ENCODE assay signal across 1 cellular context in the genomic region with DNA sequence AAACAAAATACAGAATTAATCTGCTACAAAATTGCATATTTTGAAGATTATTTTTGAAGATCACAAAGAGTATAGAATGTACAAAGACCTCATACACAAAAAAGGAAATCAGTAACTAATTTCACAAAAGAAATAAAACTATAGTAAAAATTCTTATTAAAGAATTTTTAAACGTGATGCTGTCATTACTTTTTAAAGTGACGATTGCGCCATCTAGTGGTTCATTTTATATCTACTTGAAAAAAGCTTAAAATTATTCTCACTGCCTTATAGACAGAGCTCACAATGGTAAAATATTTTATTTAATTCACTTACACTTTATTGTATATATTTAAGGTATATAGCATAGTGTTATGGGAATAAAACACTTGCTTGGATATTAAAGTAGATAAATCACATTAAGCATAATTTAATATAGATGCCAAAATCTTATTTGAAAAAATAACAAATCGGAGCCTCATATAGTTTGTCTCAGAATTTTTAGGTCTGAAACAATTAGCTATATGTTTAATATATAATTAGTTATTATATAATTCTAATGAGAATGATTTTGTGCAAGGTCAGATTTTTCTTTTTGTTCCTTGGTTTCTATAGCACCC.
TF ChIP-seq lines count a peak whose summit lies in the region.

No MANE protein-coding gene starts in this region.

TF ChIP-seq in HCT116, 20 proteins besides CTCF, POLR2A, EP300 and RAD21 (continued from another document):
- TF ChIP-seq MAX (IDR thresholded peaks at IDR 0.05) = no peak
- no peak for TF ChIP-seq ZFX (IDR thresholded peaks at IDR 0.05)
- TF ChIP-seq SIN3A (IDR thresholded peaks at IDR 0.05; ENCODE audit: low read depth) = no peak
- TF ChIP-seq POLR2AphosphoS5 (IDR thresholded peaks at IDR 0.05; ENCODE audit: low read depth, low read length) = no peak
- no peak for TF ChIP-seq ZNF274 (IDR thresholded peaks at IDR 0.05; ENCODE audit: low read depth, low read length)
- no peak for TF ChIP-seq EGR1 (IDR thresholded peaks at IDR 0.05; ENCODE audit: low read depth)
- no peak for TF ChIP-seq FOSL1 (IDR thresholded peaks at IDR 0.05; ENCODE audit: low read depth)
- no peak for TF ChIP-seq SP1 (IDR thresholded peaks at IDR 0.05; ENCODE audit: low read depth)
- TF ChIP-seq TCF7L2 (IDR thresholded peaks at IDR 0.05; ENCODE audit: borderline replicate concordance, extremely low read depth, insufficient read depth, insufficient read length) = no peak
- TF ChIP-seq REST (IDR thresholded peaks at IDR 0.05; ENCODE audit: low read depth) = no peak
